12 cellular contexts compared by ENCODE assay signal in the genomic region with DNA sequence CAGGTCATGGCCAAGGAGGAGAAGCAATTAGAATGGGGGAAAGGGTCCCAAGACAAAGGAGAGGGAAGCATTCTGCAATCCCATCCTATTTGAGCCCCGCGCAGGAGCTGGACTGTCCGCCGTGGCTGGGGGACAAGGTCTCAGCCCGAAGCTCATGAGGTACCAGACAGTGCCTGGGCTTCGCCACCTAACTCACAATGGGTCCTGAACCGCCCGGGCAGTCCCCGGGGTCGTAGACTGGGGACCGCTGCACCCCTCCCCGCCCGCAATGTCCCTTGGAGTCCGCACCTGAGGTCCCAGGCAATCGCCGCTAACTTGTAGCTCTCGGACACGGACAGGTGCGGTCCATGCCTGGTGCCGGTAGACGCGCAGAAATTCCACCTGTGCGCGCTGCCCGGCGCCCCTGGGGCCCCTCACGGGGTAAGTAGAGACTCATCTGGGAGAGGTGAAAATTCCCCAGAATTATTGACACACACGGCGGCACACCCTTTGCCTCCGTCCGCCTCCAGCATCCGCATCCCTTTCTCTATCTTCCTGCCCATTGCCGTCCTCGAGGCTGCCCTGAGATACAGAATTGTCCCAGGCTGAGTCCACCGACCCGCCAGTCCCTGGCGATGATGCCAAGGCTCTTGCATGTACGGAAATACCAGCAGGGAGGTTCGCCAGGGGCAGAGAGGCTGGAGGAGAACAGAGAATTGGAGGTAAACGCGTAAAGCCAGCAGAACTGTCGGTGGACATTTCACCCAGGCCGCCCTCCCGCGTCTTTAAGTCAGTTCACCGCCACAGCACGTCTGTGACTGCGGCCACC. TPM values are rescaled to one million over a fixed set of nuclear protein-coding genes. Genes with fewer than 3 reads are reported as not detected.
DNase-seq lines count a peak whose midpoint lies in the region; ATAC-seq and TF ChIP-seq lines count a peak whose summit lies in the region.
"Had no signal": no experiment of that assay in that cellular context is flagged by ENCODE, and none has a peak within 500 bp of the region (broad histone marks: within the 10 kb centered on the region; RNA-seq: fewer than 3 reads in every experiment).

No MANE protein-coding gene starts in this region.

- no peaks in the 10 kb centered on the region for H3K9me3 Mint-ChIP-seq in progenitor cell of endocrine pancreas (ENCODE audit: low read depth)
- H3K9me3 Mint-ChIP-seq: IgD-negative memory B cell; stimulated activated naive B cell treated with anti-CD40 and anti-IgM and Interleukin-4, amounts not matched to agents 10 μg/mL and 1 μg/mL and 100 μg/mL, for 72 hours had no signal

- DNase-seq in adipocyte (ENCODE audit: low read depth) = peak; percentile 66
- DNase-seq in right atrium auricular region (ENCODE audit: low spot score) = no peak
- DNase-seq in progenitor cell of endocrine pancreas (ENCODE audit: low spot score, unreplicated experiment) = no peak
- no peak for DNase-seq in NCI-H187 (lab: John Stamatoyannopoulos, UW)
- no peak for DNase-seq in NCI-H524 treated with DMSO at 0.1 percent for 48 hours (lab: John Stamatoyannopoulos, UW)
- DNase-seq in GF-D8 (lab: John Stamatoyannopoulos, UW) = no peak
- DNase-seq: effector CD8-positive, alpha-beta T cell; stimulated activated naive B cell treated with anti-CD40 and anti-IgM and Interleukin-4, amounts not matched to agents 10 μg/mL and 1 μg/mL and 100 μg/mL, for 72 hours had no signal

- H3K9me3 ChIP-seq in ES-I3 (ENCODE audit: control insufficient read depth, insufficient read depth, low read length) = no peaks in the 10 kb centered on the region
- peaks cover 5% of the 10 kb centered on the region for H3K9me3 ChIP-seq in adipocyte (ENCODE audit: control insufficient read depth, low read length)
- H3K9me3 ChIP-seq in right atrium auricular region = no peaks in the 10 kb centered on the region
- H3K9me3 ChIP-seq: prostate gland had no signal

- H3K36me3 ChIP-seq in ES-I3 (ENCODE audit: insufficient read depth, low read length) (no peaks in the 10 kb centered on the region), adipocyte (ENCODE audit: control insufficient read depth, insufficient read depth, low read length, severe bottlenecking) (no peaks in the 10 kb centered on the region), right atrium auricular region (no peaks in the 10 kb centered on the region)
- H3K36me3 ChIP-seq: prostate gland had no signal

- peaks cover 80% of the 10 kb centered on the region for H3K27me3 Mint-ChIP-seq in progenitor cell of endocrine pancreas

- H3K36me3 Mint-ChIP-seq in progenitor cell of endocrine pancreas (ENCODE audit: insufficient read depth) = no peaks in the 10 kb centered on the region
- H3K36me3 Mint-ChIP-seq: stimulated activated naive B cell treated with anti-CD40 and anti-IgM and Interleukin-4, amounts not matched to agents 10 μg/mL and 1 μg/mL and 100 μg/mL, for 72 hours had no signal

- peak overlapping the region; percentile 80 to 93 for H3K27ac ChIP-seq in right atrium auricular region
- H3K27ac ChIP-seq: prostate gland had no signal

- H3K27ac Mint-ChIP-seq in progenitor cell of endocrine pancreas = no peak overlapping the region
- H3K27ac Mint-ChIP-seq: IgD-negative memory B cell; stimulated activated naive B cell treated with anti-CD40 and anti-IgM and Interleukin-4, amounts not matched to agents 10 μg/mL and 1 μg/mL and 100 μg/mL, for 72 hours had no signal

- peaks cover 59% of the 10 kb centered on the region for H3K27me3 ChIP-seq in adipocyte (replicated peaks; ENCODE audit: control insufficient read depth, insufficient read depth, low read length)
- H3K27me3 ChIP-seq in right atrium auricular region = no peaks in the 10 kb centered on the region

- TF ChIP-seq CTCF in right atrium auricular region (IDR thresholded peaks at IDR 0.05) (no peak), progenitor cell of endocrine pancreas (IDR thresholded peaks at IDR 0.05; ENCODE audit: unreplicated experiment) (no peak)

- peaks cover 18% of the 10 kb centered on the region for H3K4me1 Mint-ChIP-seq in progenitor cell of endocrine pancreas (ENCODE audit: low read depth)
- H3K4me1 Mint-ChIP-seq: IgD-negative memory B cell had no signal

- peak overlapping the region; percentile 66 for H3K4me3 ChIP-seq in adipocyte (ENCODE audit: low read length)
- H3K4me3 ChIP-seq in right atrium auricular region = peak overlapping the region; percentile 62 to 64

- no peaks in the 10 kb centered on the region for H3K4me1 ChIP-seq in ES-I3 (ENCODE audit: insufficient read depth, low read length)
- no peaks in the 10 kb centered on the region for H3K4me1 ChIP-seq in adipocyte (ENCODE audit: control insufficient read depth, insufficient read depth, low read length)
- peaks cover 0 to 16% of the 10 kb centered on the region in 2 donors for H3K4me1 ChIP-seq in right atrium auricular region

- no peak for ATAC-seq in GM18517 (IDR thresholded peaks at IDR 0.05; ENCODE audit: unreplicated experiment)
- ATAC-seq: stimulated activated naive B cell treated with anti-CD40 and anti-IgM and Interleukin-4, amounts not matched to agents 10 μg/mL and 1 μg/mL and 100 μg/mL, for 72 hours had no signal

- peak overlapping the region; percentile 66 for H3K4me3 Mint-ChIP-seq in progenitor cell of endocrine pancreas (ENCODE audit: low read depth)
- H3K4me3 Mint-ChIP-seq: IgD-negative memory B cell; stimulated activated naive B cell treated with anti-CD40 and anti-IgM and Interleukin-4, amounts not matched to agents 10 μg/mL and 1 μg/mL and 100 μg/mL, for 72 hours had no signal

- H3K9ac ChIP-seq in ES-I3 (ENCODE audit: low read depth, low read length) (peak overlapping the region; percentile 54; the same call in 1 of the 2 replicates), adipocyte (ENCODE audit: low read length) (no peak overlapping the region)

RNA-seq across cellular contexts. Expression of gene CHRM2, which starts 1.7 kb away (rescaled TPM):
- total RNA-seq in right atrium auricular region (100 to 1,000 TPM in 1 of 2 donors, 10 to 100 TPM in 1; 55.3 to 123 TPM), progenitor cell of endocrine pancreas (not detected in 2 replicates)

Comparison
In these comparisons a context has a peak if more than half of its experiments do, and no peak if none do; other contexts are left out.
1. RNA of gene CHRM2, which starts 1.7 kb away (total RNA-seq): 55.3 to 123 TPM in right atrium auricular region; not detected in progenitor cell of endocrine pancreas; every median in the first group is over 10 times any median in the second.